In genomic region chr13:72745260-72745659, GRCh38 we compare ENCODE assay signal across 21 cellular contexts. TPM values are rescaled to one million over a fixed set of nuclear protein-coding genes. Genes with fewer than 3 reads are reported as not detected.
A peak's percentile ranks its signal among the peaks of the same experiment; 100 is the strongest.
DNase-seq lines count a peak whose midpoint lies in the region; ATAC-seq and TF ChIP-seq lines count a peak whose summit lies in the region.
"Had no signal": no experiment of that assay in that cellular context is flagged by ENCODE, and none has a peak within 500 bp of the region (broad histone marks: within the 10 kb centered on the region; RNA-seq: fewer than 3 reads in every experiment).

No MANE protein-coding gene starts in this region.

- ATAC-seq in GM18502 (IDR thresholded peaks at IDR 0.05; ENCODE audit: poor library complexity, unreplicated experiment) (peak; percentile 72), GM21360 (IDR thresholded peaks at IDR 0.05; ENCODE audit: unreplicated experiment) (peak; percentile 68), HG03060 (IDR thresholded peaks at IDR 0.05; ENCODE audit: low read depth, unreplicated experiment) (peak; percentile 42), GM19452 (IDR thresholded peaks at IDR 0.05; ENCODE audit: unreplicated experiment) (no peak)
- ATAC-seq: GM23338, sciatic nerve had no signal

- TF ChIP-seq CTCF in fibroblast of villous mesenchyme (IDR thresholded peaks at IDR 0.05; ENCODE audit: insufficient read depth, low read depth, low read length): no peak

- H3K4me3 ChIP-seq in fibroblast of villous mesenchyme (ENCODE audit: low read depth, low read length): no peak overlapping the region
- H3K4me3 ChIP-seq: GM23338, thoracic aorta had no signal

- DNase-seq in fibroblast of villous mesenchyme (ENCODE audit: low read depth) (peak; percentile 29), NCI-H526 treated with DMSO at 0.1 percent for 48 hours (lab: John Stamatoyannopoulos, UW) (no peak), DMS53 treated with DMSO at 0.1 percent for 48 hours (lab: John Stamatoyannopoulos, UW; ENCODE audit: unreplicated experiment) (no peak)
- DNase-seq in activated effector memory CD4-positive, alpha-beta T cell treated with Interleukin-2 at 50 U/mL for 16 hours: no peak
- DNase-seq: activated B cell treated with CpG ODN at 0.5 μM for 24 hours; activated naive CD8-positive, alpha-beta T cell treated with anti-CD3 and anti-CD28 coated beads, Interleukin-2, amount 10 ng/mL, durations not matched to agents 7 days and 5 days; AML-193; DMS 273 treated with DMSO at 0.1 percent for 48 hours; effector CD4-positive, alpha-beta T cell; hypothalamus; NCI-H2029; nucleus accumbens; Right ventricle myocardium superior; stimulated activated CD4-positive, alpha-beta T cell treated with anti-CD3 and anti-CD28 coated beads, Interleukin-1b, Interleukin-23, amount 100 ng/mL, for 48 hours had no signal

RNA-seq across cellular contexts. Expression of gene BORA, which starts 17.5 kb away (rescaled TPM):
- total RNA-seq in fibroblast of villous mesenchyme: 5.5 and 13.0 TPM in 2 replicates

RNA-seq across cellular contexts. Expression of gene MZT1, which starts 17.8 kb away (rescaled TPM):
- 9.0 and 21.2 TPM in 2 replicates for total RNA-seq in fibroblast of villous mesenchyme

RNA-seq across cellular contexts. Expression of gene DIS3, which starts 36.4 kb away (rescaled TPM):
- 32.5 and 35.0 TPM in 2 replicates for total RNA-seq in fibroblast of villous mesenchyme

RNA-seq across cellular contexts. Expression of gene PIBF1, which starts 36.7 kb away (rescaled TPM):
- total RNA-seq in fibroblast of villous mesenchyme: 23.5 and 25.0 TPM in 2 replicates
